Comparison of ENCODE assay signal across 35 cellular contexts in the genomic region with DNA sequence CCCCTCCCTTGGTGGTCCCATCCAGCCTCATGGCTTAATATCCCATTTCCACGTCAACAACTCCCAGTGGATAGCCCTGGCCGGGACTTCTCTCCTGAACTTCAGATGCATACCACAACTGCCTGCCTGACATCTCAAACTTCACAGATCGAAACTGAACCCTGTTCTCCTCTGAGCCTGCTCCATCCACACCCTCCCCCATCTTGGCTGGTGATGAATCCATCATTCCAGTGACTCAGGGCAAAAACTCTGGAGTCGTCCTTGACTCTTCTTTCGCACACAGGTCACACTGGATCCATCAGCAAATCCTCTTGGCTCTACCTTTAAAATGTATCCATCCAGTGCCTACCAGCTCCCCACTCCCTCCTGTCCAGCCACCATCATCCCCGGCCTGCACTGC. TPM values are rescaled to one million over a fixed set of nuclear protein-coding genes. Genes with fewer than 3 reads are reported as not detected.
"Had no signal": no experiment of that assay in that cellular context is flagged by ENCODE, and none has a peak within 500 bp of the region (broad histone marks: within the 10 kb centered on the region; RNA-seq: fewer than 3 reads in every experiment).

No MANE protein-coding gene starts in this region.

- H3K36me3 ChIP-seq: ascending aorta, Peyer's patch had no signal

- H3K4me1 ChIP-seq: ascending aorta, Peyer's patch had no signal

- H3K27me3 ChIP-seq: ascending aorta, Peyer's patch had no signal

- FAIRE-seq: K562 had no signal

- H3K9me3 ChIP-seq: ascending aorta, Peyer's patch had no signal

- ATAC-seq: activated CD8-positive, alpha-beta memory T cell treated with anti-CD3 and anti-CD28 coated beads, Interleukin-2, amount 10 ng/mL, durations not matched to agents 7 days and 5 days; activated naive CD8-positive, alpha-beta T cell treated with anti-CD3 and anti-CD28 coated beads, Interleukin-2, amount 50 U/mL, for 24 hours; PC-3; SK-N-SH treated with all-trans-retinoic acid at 6 μM for 48 hours had no signal

- DNase-seq: activated B cell treated with CpG ODN at 0.5 μM for 24 hours; activated CD4-positive, alpha-beta memory T cell treated with anti-CD3 and anti-CD28 coated beads, Interleukin-2, amount 10 ng/mL, durations not matched to agents 7 days and 5 days; activated CD4-positive, alpha-beta T cell treated with anti-CD3 and anti-CD28 coated beads for 4 hours; activated CD4-positive, CD25-positive, alpha-beta regulatory T cell treated with anti-CD3 and anti-CD28 coated beads, Interleukin-2, amount 50 U/mL, for 72 hours; activated CD8-positive, alpha-beta memory T cell treated with anti-CD3 and anti-CD28 coated beads for 24 hours; activated CD8-positive, alpha-beta memory T cell treated with anti-CD3 and anti-CD28 coated beads, Interleukin-2, amount 10 ng/mL, durations not matched to agents 7 days and 5 days; activated CD8-positive, alpha-beta memory T cell treated with anti-CD3 and anti-CD28 coated beads, Interleukin-2, amount 50 U/mL, for 48 hours; activated effector memory CD4-positive, alpha-beta T cell treated with Interleukin-2 at 50 U/mL for 16 hours; activated naive CD4-positive, alpha-beta T cell treated with anti-CD3 and anti-CD28 coated beads, Interleukin-2, amount 10 ng/mL, durations not matched to agents 7 days and 5 days; activated naive CD8-positive, alpha-beta T cell treated with anti-CD3 and anti-CD28 coated beads, Interleukin-2, amount 50 U/mL, for 24 hours; activated T-cell treated with anti-CD3 and anti-CD28 coated beads, Interleukin-2, amount 50 U/mL, for 48 hours; amygdala; NCI-H1105; NCI-H1417 treated with DMSO at 0.1 percent for 48 hours; NCI-H187 treated with DMSO at 0.1 percent for 48 hours; NCI-H2081; NCI-H2171 treated with DMSO at 0.1 percent for 48 hours; NCI-H226; NCI-H446 treated with DMSO at 0.1 percent for 48 hours; NCI-H524 treated with DMSO at 0.1 percent for 48 hours; NK-92 treated with Interleukin-12 subunit alpha and Interleukin-12 subunit beta, amount 100 ng/mL, for 24 hours; PC-3; Peyer's patch; RPMI8226; SIG-M5; T-helper 1 cell; T-helper 2 cell; T-helper 9 cell had no signal

- H3K27ac ChIP-seq: ascending aorta, Peyer's patch, VCaP had no signal

- H3K4me3 ChIP-seq: ascending aorta, K562, Peyer's patch had no signal

RNA-seq across cellular contexts. Expression of a gene that starts 3.9 kb away (rescaled TPM):
- total RNA-seq: activated B cell treated with CpG ODN at 0.5 μM for 24 hours; activated CD4-positive, alpha-beta memory T cell treated with anti-CD3 and anti-CD28 coated beads, Interleukin-2, amount 10 ng/mL, durations not matched to agents 7 days and 5 days; activated CD8-positive, alpha-beta memory T cell treated with anti-CD3 and anti-CD28 coated beads, Interleukin-2, amount 10 ng/mL, durations not matched to agents 7 days and 5 days; ascending aorta; cardiac septum; K562; MCF 10A; PC-3; SK-MEL-5 had no signal
- polyA plus RNA-seq: K562 had no signal
